9 cellular contexts compared by ENCODE assay signal in genomic region chr1:108828074-108828961, GRCh38. TPM values are rescaled to one million over a fixed set of nuclear protein-coding genes. Genes with fewer than 3 reads are reported as not detected.
DNase-seq lines count a peak whose midpoint lies in the region; ATAC-seq and TF ChIP-seq lines count a peak whose summit lies in the region.
"Had no signal": no experiment of that assay in that cellular context is flagged by ENCODE, and none has a peak within 500 bp of the region (broad histone marks: within the 10 kb centered on the region; RNA-seq: fewer than 3 reads in every experiment).

No MANE protein-coding gene starts in this region.

- TF ChIP-seq POLR2A in lower leg skin (IDR thresholded peaks at IDR 0.05) = no peak

- no peaks in the 10 kb centered on the region for H3K27me3 Mint-ChIP-seq in Calu3 (ENCODE audit: unreplicated experiment)

- no peaks in the 10 kb centered on the region for H3K9me3 Mint-ChIP-seq in Calu3 (ENCODE audit: low read depth, unreplicated experiment)
- H3K9me3 Mint-ChIP-seq: T-helper 1 cell treated with Interleukin-12 subunit alpha and Interleukin-12 subunit beta and Interleukin-4 antibody, amounts not matched to agents 30 μg/mL and 1 μg/mL, for 36 hours had no signal

- H3K4me3 ChIP-seq in dorsolateral prefrontal cortex (peak overlapping the region in 16 of 59 donors; percentile 3 to 46 (median 18)), lower leg skin (ENCODE audit: low read depth, poor library complexity, severe bottlenecking) (no peak overlapping the region)

- no peak overlapping the region for H3K4me3 Mint-ChIP-seq in Calu3 (ENCODE audit: low read depth, unreplicated experiment)
- H3K4me3 Mint-ChIP-seq: T-helper 1 cell treated with Interleukin-12 subunit alpha and Interleukin-12 subunit beta and Interleukin-4 antibody, amounts not matched to agents 30 μg/mL and 1 μg/mL, for 36 hours had no signal

- no peaks in the 10 kb centered on the region for H3K27me3 ChIP-seq in dorsolateral prefrontal cortex

- peaks cover 24% of the 10 kb centered on the region for H3K4me1 Mint-ChIP-seq in Calu3 (ENCODE audit: low read depth, unreplicated experiment)

- H3K36me3 Mint-ChIP-seq in Calu3 (ENCODE audit: insufficient read depth, unreplicated experiment) = peaks cover 4% of the 10 kb centered on the region

- intact Hi-C loops in Calu3 (cut with micrococcal nuclease; ENCODE audit: unreplicated experiment) = loop anchor here (1.0 kb wide), 1 partner anchor 70 kb away; no protein-coding TSS in a partner anchor
- intact Hi-C loops in dorsolateral prefrontal cortex (cut with DNase I) = loop anchor here in 1 of 2 donors (2.0 to 5.0 kb wide), 2 partner anchors 49 to 68 kb away; partner anchors contain the start of gene GPSM2
- intact Hi-C loops in lower leg skin (cut with DNase I; ENCODE audit: low total_unique reads) = loop anchor here (5.0 to 10.0 kb wide), 2 partner anchors 64 to 314 kb away; no protein-coding TSS in a partner anchor

- WGBS in lower leg skin, 2 donors = 8 to 13% methylated on average over 12 of the region's 12 CpGs

- peak; percentile 74 for DNase-seq in Calu3
- DNase-seq in NCI-H524 (lab: John Stamatoyannopoulos, UW) = peak; percentile 60 to 83
- DNase-seq in activated CD4-positive, alpha-beta T cell treated with anti-CD3 and anti-CD28 coated beads, Interleukin-2, amount 50 U/mL, for 48 hours = peak; percentile 72 to 80
- DNase-seq in dorsolateral prefrontal cortex = peak; percentile 59 to 88 (median 78)
- DNase-seq in lower leg skin (ENCODE audit: low spot score in 2 of 2) = peak; percentile 84 to 96
- peak; percentile 50 to 54 for DNase-seq in stimulated activated CD4-positive, alpha-beta T cell treated with anti-CD3 and anti-CD28 coated beads, Interleukin-4, amount 100 ng/mL, for 48 hours (ENCODE audit: low read depth in 2 of 2)

- BruUV-seq in Calu3 (replicated peaks; lab: Mats Ljungman, UMichigan) = no TSS peak

- TF ChIP-seq CTCF in Calu3 (IDR thresholded peaks at IDR 0.05; ENCODE audit: unreplicated experiment) = peak; percentile 78
- peak; percentile 56 to 92 (median 82) for TF ChIP-seq CTCF in dorsolateral prefrontal cortex (IDR thresholded peaks at IDR 0.05 in 54 of 56, conservative IDR thresholded peaks at IDR 0.05 in 2 of 56; ENCODE audit: low read depth in 1 of 56, partially characterized antibody in 56 of 56)
- peak in 1 of 3 donors; percentile 31 for TF ChIP-seq CTCF in lower leg skin (IDR thresholded peaks at IDR 0.05)

- ATAC-seq in HG02642 (IDR thresholded peaks at IDR 0.05; ENCODE audit: poor library complexity, unreplicated experiment) (peak; percentile 52), HG02938 (IDR thresholded peaks at IDR 0.05; ENCODE audit: unreplicated experiment) (no peak)

- no peak overlapping the region for H3K27ac Mint-ChIP-seq in Calu3 (ENCODE audit: unreplicated experiment)
- H3K27ac Mint-ChIP-seq: T-helper 1 cell treated with Interleukin-12 subunit alpha and Interleukin-12 subunit beta and Interleukin-4 antibody, amounts not matched to agents 30 μg/mL and 1 μg/mL, for 36 hours had no signal

- H3K27ac ChIP-seq in dorsolateral prefrontal cortex = peak overlapping the region in 54 of 59 donors; percentile 6 to 95 (median 83)

- CTCF ChIA-PET in Calu3 (lab: Charles Lee) = interaction anchor here (0.8 to 1.4 kb wide), 2 partner anchors 67 to 70 kb away, joined by 3 read pairs; no protein-coding TSS in a partner anchor

RNA-seq across cellular contexts. Expression of gene AKNAD1, which starts 28.6 kb away (rescaled TPM):
- total RNA-seq in Calu3 (2022) = not detected in 2 replicates
- 1 to 10 TPM in 51 of 120 experiments, under 1 TPM in 29, not detected in 40; 0.18 to 4.1 (median 1.2) TPM for total RNA-seq in dorsolateral prefrontal cortex
- 1 to 10 TPM; 2.8 to 5.5 (median 3.5) TPM for total RNA-seq in lower leg skin

RNA-seq across cellular contexts. Expression of gene GPSM2, which starts 48.5 kb away (rescaled TPM):
- total RNA-seq in Calu3 (2022) = 20.8 and 24.2 TPM in 2 replicates
- 10 to 100 TPM; 22.2 to 91.8 (median 43.7) TPM for total RNA-seq in dorsolateral prefrontal cortex
- 100 to 1,000 TPM; 100 to 129 (median 122) TPM for total RNA-seq in lower leg skin
